9 cellular contexts compared by ENCODE assay signal in genomic region chr5:7897014-7897600, GRCh38. TPM values are rescaled to one million over a fixed set of nuclear protein-coding genes. Genes with fewer than 3 reads are reported as not detected.
DNase-seq lines count a peak whose midpoint lies in the region; ATAC-seq and TF ChIP-seq lines count a peak whose summit lies in the region.
"Had no signal": no experiment of that assay in that cellular context is flagged by ENCODE, and none has a peak within 500 bp of the region (broad histone marks: within the 10 kb centered on the region; RNA-seq: fewer than 3 reads in every experiment).

No MANE protein-coding gene starts in this region.

- H3K36me3 ChIP-seq in SK-N-SH (replicated peaks in 1 of 2; ENCODE audit: control insufficient read depth in 1 of 2, insufficient read depth in 2 of 2, low read length in 1 of 2), result peaks cover 65 to 99% of the 10 kb centered on the region in 2 experiments

- H3K4me3 ChIP-seq in SK-N-SH (ENCODE audit: low read depth in 2 of 2, low read length in 1 of 2), result no peak overlapping the region
- H3K4me3 ChIP-seq in epithelial cell of proximal tubule (ENCODE audit: low read depth, low read length), result no peak overlapping the region

- ATAC-seq in HG03103 (IDR thresholded peaks at IDR 0.05; ENCODE audit: low read depth, unreplicated experiment) (peak; percentile 82), HG03139 (IDR thresholded peaks at IDR 0.05; ENCODE audit: unreplicated experiment) (no peak)
- ATAC-seq: CD8-positive, alpha-beta T cell had no signal

- H3K9ac ChIP-seq in SK-N-SH, result no peak overlapping the region

- H3F3A ChIP-seq in SK-N-SH (replicated peaks; ENCODE audit: insufficient read depth), result no peaks in the 10 kb centered on the region

- H3K4me1 ChIP-seq in SK-N-SH (ENCODE audit: control insufficient read depth in 1 of 2, insufficient read depth in 2 of 2, low read depth in 1 of 2, low read length in 1 of 2), result no peaks in the 10 kb centered on the region

- no peaks in the 10 kb centered on the region for H3K79me2 ChIP-seq in SK-N-SH (ENCODE audit: insufficient read depth)

- peak; percentile 25 for TF ChIP-seq RAD21 in SK-N-SH (IDR thresholded peaks at IDR 0.05; ENCODE audit: low read length)

- no peaks in the 10 kb centered on the region for H4K20me1 ChIP-seq in SK-N-SH (ENCODE audit: insufficient read depth)

- H3K9me3 ChIP-seq in SK-N-SH, result no peaks in the 10 kb centered on the region

- CTCF ChIA-PET in SK-N-SH (lab: Yijun Ruan, JAX), result interaction anchor here (0.8 to 1.6 kb wide), 7 partner anchors 8 to 243 kb away, joined by 3 to 13 read pairs (median 4); no protein-coding TSS in a partner anchor

- no peak overlapping the region for H2AFZ ChIP-seq in SK-N-SH (ENCODE audit: low read depth)

- no peak overlapping the region for H3K4me2 ChIP-seq in SK-N-SH

- no peak for TF ChIP-seq EP300 in SK-N-SH (IDR thresholded peaks at IDR 0.05; ENCODE audit: borderline replicate concordance in 1 of 2, low read depth in 1 of 2, low read length in 1 of 2)

- 71% methylated on average over 5 of the region's 5 CpGs for WGBS in SK-N-SH (ENCODE audit: low lambda C conversion rate)

- POLR2A ChIA-PET in SK-N-SH (lab: Yijun Ruan, JAX), result no interaction called here

- no peaks in the 10 kb centered on the region for H3K9me2 ChIP-seq in SK-N-SH

- H3K27me3 ChIP-seq in SK-N-SH (ENCODE audit: insufficient read depth), result no peaks in the 10 kb centered on the region

- peak; percentile 61 for TF ChIP-seq CTCF in SK-N-SH (IDR thresholded peaks at IDR 0.05)
- peak; percentile 55 for TF ChIP-seq CTCF in epithelial cell of proximal tubule (conservative IDR thresholded peaks at IDR 0.05; ENCODE audit: low read depth, low read length)

- peak; percentile 42 to 60 for DNase-seq in NCI-H2081 (lab: John Stamatoyannopoulos, UW)
- DNase-seq in NCI-H2081 treated with DMSO at 0.1 percent for 48 hours (lab: John Stamatoyannopoulos, UW), result no peak
- peak; percentile 27 for DNase-seq in SK-N-SH
- DNase-seq in epithelial cell of proximal tubule (ENCODE audit: low read depth), result no peak
- no peak for DNase-seq in putamen (ENCODE audit: low spot score)
- DNase-seq in COR-L47 (lab: John Stamatoyannopoulos, UW), result no peak

- no peak overlapping the region for H3K27ac ChIP-seq in SK-N-SH (ENCODE audit: low read depth in 2 of 2, low read length in 1 of 2)

TF ChIP-seq in SK-N-SH, 30 proteins besides CTCF, POLR2A, EP300 and RAD21:
- no peak for TF ChIP-seq PBX3 (IDR thresholded peaks at IDR 0.05)
- no peak for TF ChIP-seq TCF12 (IDR thresholded peaks at IDR 0.05)
- TF ChIP-seq GABPA (IDR thresholded peaks at IDR 0.05; ENCODE audit: low read depth), result no peak
- TF ChIP-seq, protein P1, sequence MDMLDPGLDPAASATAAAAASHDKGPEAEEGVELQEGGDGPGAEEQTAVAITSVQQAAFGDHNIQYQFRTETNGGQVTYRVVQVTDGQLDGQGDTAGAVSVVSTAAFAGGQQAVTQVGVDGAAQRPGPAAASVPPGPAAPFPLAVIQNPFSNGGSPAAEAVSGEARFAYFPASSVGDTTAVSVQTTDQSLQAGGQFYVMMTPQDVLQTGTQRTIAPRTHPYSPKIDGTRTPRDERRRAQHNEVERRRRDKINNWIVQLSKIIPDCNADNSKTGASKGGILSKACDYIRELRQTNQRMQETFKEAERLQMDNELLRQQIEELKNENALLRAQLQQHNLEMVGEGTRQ (IDR thresholded peaks at IDR 0.05; ENCODE audit: borderline replicate concordance, low read depth, low read length), result no peak
- TF ChIP-seq SMC3 (IDR thresholded peaks at IDR 0.05; ENCODE audit: low read depth, low read length), result no peak
- no peak for TF ChIP-seq MXI1 (IDR thresholded peaks at IDR 0.05; ENCODE audit: low read depth, low read length)
- TF ChIP-seq FOXM1 (IDR thresholded peaks at IDR 0.05; ENCODE audit: low read depth), result no peak
- no peak for TF ChIP-seq ELF1 (IDR thresholded peaks at IDR 0.05)
- peak; percentile 83 for TF ChIP-seq YY1 (IDR thresholded peaks at IDR 0.05; ENCODE audit: low read depth)
- TF ChIP-seq CHD2 (IDR thresholded peaks at IDR 0.05; ENCODE audit: low read length, partially characterized antibody), result no peak
- TF ChIP-seq RCOR1 (IDR thresholded peaks at IDR 0.05; ENCODE audit: low read length), result no peak
- peak; percentile 26; the same call in 1 of the 2 replicates for TF ChIP-seq JUND (IDR thresholded peaks at IDR 0.05)
- TF ChIP-seq TAF1 (IDR thresholded peaks at IDR 0.05; ENCODE audit: borderline replicate concordance, low read depth, low read length), result no peak
- TF ChIP-seq RXRA (IDR thresholded peaks at IDR 0.05; ENCODE audit: borderline replicate concordance, low read depth), result no peak
- TF ChIP-seq, protein P2, sequence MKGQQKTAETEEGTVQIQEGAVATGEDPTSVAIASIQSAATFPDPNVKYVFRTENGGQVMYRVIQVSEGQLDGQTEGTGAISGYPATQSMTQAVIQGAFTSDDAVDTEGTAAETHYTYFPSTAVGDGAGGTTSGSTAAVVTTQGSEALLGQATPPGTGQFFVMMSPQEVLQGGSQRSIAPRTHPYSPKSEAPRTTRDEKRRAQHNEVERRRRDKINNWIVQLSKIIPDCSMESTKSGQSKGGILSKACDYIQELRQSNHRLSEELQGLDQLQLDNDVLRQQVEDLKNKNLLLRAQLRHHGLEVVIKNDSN (IDR thresholded peaks at IDR 0.05; ENCODE audit: borderline replicate concordance, low read depth), result no peak
- TF ChIP-seq FOSL2 (IDR thresholded peaks at IDR 0.05; ENCODE audit: borderline replicate concordance, low read depth), result peak; percentile 29; the same call in 1 of the 2 replicates
- TF ChIP-seq, protein P3, sequence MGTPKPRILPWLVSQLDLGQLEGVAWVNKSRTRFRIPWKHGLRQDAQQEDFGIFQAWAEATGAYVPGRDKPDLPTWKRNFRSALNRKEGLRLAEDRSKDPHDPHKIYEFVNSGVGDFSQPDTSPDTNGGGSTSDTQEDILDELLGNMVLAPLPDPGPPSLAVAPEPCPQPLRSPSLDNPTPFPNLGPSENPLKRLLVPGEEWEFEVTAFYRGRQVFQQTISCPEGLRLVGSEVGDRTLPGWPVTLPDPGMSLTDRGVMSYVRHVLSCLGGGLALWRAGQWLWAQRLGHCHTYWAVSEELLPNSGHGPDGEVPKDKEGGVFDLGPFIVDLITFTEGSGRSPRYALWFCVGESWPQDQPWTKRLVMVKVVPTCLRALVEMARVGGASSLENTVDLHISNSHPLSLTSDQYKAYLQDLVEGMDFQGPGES (IDR thresholded peaks at IDR 0.05; ENCODE audit: low read depth, low read length), result no peak

RNA-seq across cellular contexts. Expression of gene MTRR, which starts 28.2 kb away (rescaled TPM):
- 18.4 and 23.5 TPM in 2 replicates for polyA plus RNA-seq in SK-N-SH (2012; rRNA removed)
- 17.6 and 18.2 TPM in 2 replicates for polyA plus RNA-seq in SK-N-SH (2012; cell fraction: cytosol; rRNA removed)
- 49.1 and 69.3 TPM in 2 replicates for polyA plus RNA-seq in SK-N-SH (2012; cell fraction: nucleus; rRNA removed)
- 20.0 and 39.9 TPM in 2 replicates for total RNA-seq in epithelial cell of proximal tubule

RNA-seq across cellular contexts. Expression of gene FASTKD3, which starts 28.3 kb away (rescaled TPM):
- polyA plus RNA-seq in SK-N-SH (2012; rRNA removed), result 5.4 and 8.5 TPM in 2 replicates
- polyA plus RNA-seq in SK-N-SH (2012; cell fraction: cytosol; rRNA removed), result 7.9 and 8.2 TPM in 2 replicates
- polyA plus RNA-seq in SK-N-SH (2012; cell fraction: nucleus; rRNA removed), result 4.0 and 12.3 TPM in 2 replicates
- 8.4 and 17.9 TPM in 2 replicates for total RNA-seq in epithelial cell of proximal tubule

RNA-seq across cellular contexts. Expression of gene CFAP90, which starts 46.2 kb away (rescaled TPM):
- 0.06 and 0.10 TPM in 2 replicates for polyA plus RNA-seq in SK-N-SH (2012; rRNA removed)
- 0.12 TPM in 2 replicates for polyA plus RNA-seq in SK-N-SH (2012; cell fraction: cytosol; rRNA removed)
- 0.13 and 0.14 TPM in 2 replicates for polyA plus RNA-seq in SK-N-SH (2012; cell fraction: nucleus; rRNA removed)
- 1.2 TPM in 1 of 2 replicates, not detected in the other for total RNA-seq in epithelial cell of proximal tubule
- total RNA-seq: CD8-positive, alpha-beta T cell had no signal

Comparison
In these comparisons a context has a peak if more than half of its experiments do, and no peak if none do; other contexts are left out.
1. DNase-seq: peak in NCI-H2081 (2 of 2) and SK-N-SH (single experiment); none in NCI-H2081 treated with DMSO at 0.1 percent for 48 hours (single experiment), epithelial cell of proximal tubule (single experiment), putamen (single experiment) and COR-L47 (single experiment).